26 cellular contexts compared by ENCODE assay signal in genomic region chr4:47891928-47892327, GRCh38. TPM values are rescaled to one million over a fixed set of nuclear protein-coding genes. Genes with fewer than 3 reads are reported as not detected.
DNase-seq lines count a peak whose midpoint lies in the region; ATAC-seq and TF ChIP-seq lines count a peak whose summit lies in the region.
"Had no signal": no experiment of that assay in that cellular context is flagged by ENCODE, and none has a peak within 500 bp of the region (broad histone marks: within the 10 kb centered on the region; RNA-seq: fewer than 3 reads in every experiment).

No MANE protein-coding gene starts in this region.

- no peaks in the 10 kb centered on the region for H3K9me3 ChIP-seq in CD4-positive, alpha-beta T cell (ENCODE audit: control insufficient read depth, low read length)
- H3K9me3 ChIP-seq in MM.1S (replicated peaks; ENCODE audit: insufficient read depth, low read length): no peaks in the 10 kb centered on the region
- H3K9me3 ChIP-seq: A549, Caco-2, SJCRH30 had no signal

- DNase-seq in activated CD8-positive, alpha-beta T cell treated with anti-CD3 and anti-CD28 coated beads for 36 hours: no peak
- DNase-seq in activated CD8-positive, alpha-beta T cell treated with anti-CD3 and anti-CD28 coated beads, Interleukin-2, amount 10 ng/mL, durations not matched to agents 7 days and 5 days: no peak
- no peak for DNase-seq in CD4-positive, alpha-beta T cell
- peak; percentile 17 for DNase-seq in MM.1S
- peak; percentile 12 for DNase-seq in central memory CD4-positive, alpha-beta T cell
- no peak for DNase-seq in activated CD4-positive, alpha-beta memory T cell treated with anti-CD3 and anti-CD28 coated beads for 36 hours
- DNase-seq: Caco-2, DMS 273 treated with DMSO at 0.1 percent for 48 hours, DMS79 treated with DMSO at 0.1 percent for 48 hours, GM23248, H9, KBM-7, NCI-H1092 treated with DMSO at 0.1 percent for 48 hours, NCI-H1436 treated with DMSO at 0.1 percent for 48 hours, NCI-H1930, NCI-H226, NCI-H510A treated with DMSO at 0.1 percent for 48 hours, SJCRH30 had no signal

- intact Hi-C loops in activated CD8-positive, alpha-beta T cell treated with anti-CD3 and anti-CD28 coated beads for 36 hours (cut with micrococcal nuclease): no loop called here
- intact Hi-C loops in CD4-positive, alpha-beta T cell (cut with DNase I, micrococcal nuclease): no loop called here
- intact Hi-C loops in activated CD4-positive, alpha-beta memory T cell treated with anti-CD3 and anti-CD28 coated beads for 36 hours (cut with micrococcal nuclease): loop anchor here (2.0 kb wide), 1 partner anchor 17 kb away; no protein-coding TSS in a partner anchor

- H3K36me3 Mint-ChIP-seq in activated CD8-positive, alpha-beta T cell treated with anti-CD3 and anti-CD28 coated beads for 36 hours (ENCODE audit: low read depth): peaks cover 51% of the 10 kb centered on the region
- peaks cover 56% of the 10 kb centered on the region for H3K36me3 Mint-ChIP-seq in activated CD8-positive, alpha-beta T cell treated with anti-CD3 and anti-CD28 coated beads, Interleukin-2, amount 10 ng/mL, durations not matched to agents 7 days and 5 days (ENCODE audit: low read depth)
- peaks cover 92% of the 10 kb centered on the region for H3K36me3 Mint-ChIP-seq in CD4-positive, alpha-beta T cell (ENCODE audit: low read depth)
- H3K36me3 Mint-ChIP-seq in activated CD4-positive, alpha-beta memory T cell treated with anti-CD3 and anti-CD28 coated beads for 36 hours: peaks cover 51% of the 10 kb centered on the region

- H3K27me3 Mint-ChIP-seq in activated CD8-positive, alpha-beta T cell treated with anti-CD3 and anti-CD28 coated beads for 36 hours: no peaks in the 10 kb centered on the region
- H3K27me3 Mint-ChIP-seq in activated CD8-positive, alpha-beta T cell treated with anti-CD3 and anti-CD28 coated beads, Interleukin-2, amount 10 ng/mL, durations not matched to agents 7 days and 5 days (ENCODE audit: low read depth): no peaks in the 10 kb centered on the region
- no peaks in the 10 kb centered on the region for H3K27me3 Mint-ChIP-seq in CD4-positive, alpha-beta T cell
- H3K27me3 Mint-ChIP-seq in activated CD4-positive, alpha-beta memory T cell treated with anti-CD3 and anti-CD28 coated beads for 36 hours: no peaks in the 10 kb centered on the region
- H3K27me3 Mint-ChIP-seq: B cell had no signal

- H3K4me2 ChIP-seq in MM.1S (ENCODE audit: low read depth, low read length): no peak overlapping the region
- H3K4me2 ChIP-seq: A549 had no signal

- POLR2A ChIA-PET in activated CD8-positive, alpha-beta T cell treated with anti-CD3 and anti-CD28 coated beads for 36 hours (lab: Charles Lee): no interaction called here
- POLR2A ChIA-PET in activated CD8-positive, alpha-beta T cell treated with anti-CD3 and anti-CD28 coated beads, Interleukin-2, amount 10 ng/mL, durations not matched to agents 7 days and 5 days (lab: Charles Lee): no interaction called here
- POLR2A ChIA-PET in CD4-positive, alpha-beta T cell (lab: Charles Lee): interaction anchor here (1.2 kb wide), 1 partner anchor 22 kb away, joined by 5 read pairs; the partner anchor contains the start of gene NFXL1
- POLR2A ChIA-PET in activated CD4-positive, alpha-beta memory T cell treated with anti-CD3 and anti-CD28 coated beads for 36 hours (lab: Charles Lee): no interaction called here

- TF ChIP-seq CTCF in activated CD8-positive, alpha-beta T cell treated with anti-CD3 and anti-CD28 coated beads for 36 hours (IDR thresholded peaks at IDR 0.05): no peak
- no peak for TF ChIP-seq CTCF in CD4-positive, alpha-beta T cell (IDR thresholded peaks at IDR 0.05)
- TF ChIP-seq CTCF in MM.1S (IDR thresholded peaks at IDR 0.05; ENCODE audit: low read length): no peak

- H3K4me1 ChIP-seq in MM.1S (ENCODE audit: low read length): no peaks in the 10 kb centered on the region
- H3K4me1 ChIP-seq: A549, Caco-2, SJCRH30 had no signal

- H3K4me3 Mint-ChIP-seq in activated CD8-positive, alpha-beta T cell treated with anti-CD3 and anti-CD28 coated beads for 36 hours: no peak overlapping the region
- no peak overlapping the region for H3K4me3 Mint-ChIP-seq in activated CD8-positive, alpha-beta T cell treated with anti-CD3 and anti-CD28 coated beads, Interleukin-2, amount 10 ng/mL, durations not matched to agents 7 days and 5 days
- H3K4me3 Mint-ChIP-seq in CD4-positive, alpha-beta T cell: no peak overlapping the region
- H3K4me3 Mint-ChIP-seq in activated CD4-positive, alpha-beta memory T cell treated with anti-CD3 and anti-CD28 coated beads for 36 hours: no peak overlapping the region
- H3K4me3 Mint-ChIP-seq: B cell, CD14-positive monocyte, H9 had no signal

- no peak for TF ChIP-seq POLR2A in GM18505 (IDR thresholded peaks at IDR 0.05; ENCODE audit: borderline replicate concordance, extremely low read depth, insufficient read depth, insufficient read length)

- peak; percentile 30 for ATAC-seq in activated CD8-positive, alpha-beta T cell treated with anti-CD3 and anti-CD28 coated beads for 36 hours
- no peak for ATAC-seq in activated CD8-positive, alpha-beta T cell treated with anti-CD3 and anti-CD28 coated beads, Interleukin-2, amount 10 ng/mL, durations not matched to agents 7 days and 5 days
- ATAC-seq in CD4-positive, alpha-beta T cell (ENCODE audit: poor library complexity): peak; percentile 46
- ATAC-seq in GM18505 (IDR thresholded peaks at IDR 0.05; ENCODE audit: unreplicated experiment) (no peak), HG03520 (IDR thresholded peaks at IDR 0.05; ENCODE audit: unreplicated experiment) (no peak)
- ATAC-seq: A549, HepG2 had no signal

- no peaks in the 10 kb centered on the region for H3K9me2 ChIP-seq in MM.1S (replicated peaks; ENCODE audit: insufficient read depth, low read length)

- H3K9me3 Mint-ChIP-seq in activated CD8-positive, alpha-beta T cell treated with anti-CD3 and anti-CD28 coated beads for 36 hours: no peaks in the 10 kb centered on the region
- H3K9me3 Mint-ChIP-seq in activated CD8-positive, alpha-beta T cell treated with anti-CD3 and anti-CD28 coated beads, Interleukin-2, amount 10 ng/mL, durations not matched to agents 7 days and 5 days (ENCODE audit: insufficient read depth): no peaks in the 10 kb centered on the region
- H3K9me3 Mint-ChIP-seq in CD4-positive, alpha-beta T cell: no peaks in the 10 kb centered on the region
- H3K9me3 Mint-ChIP-seq in activated CD4-positive, alpha-beta memory T cell treated with anti-CD3 and anti-CD28 coated beads for 36 hours: no peaks in the 10 kb centered on the region
- H3K9me3 Mint-ChIP-seq: CD14-positive monocyte, H9 had no signal

- H3K79me2 ChIP-seq in MM.1S (ENCODE audit: low read length): no peaks in the 10 kb centered on the region

- H4K20me1 ChIP-seq in MM.1S (ENCODE audit: insufficient read depth, low read length): no peaks in the 10 kb centered on the region

- H2AFZ ChIP-seq in MM.1S (ENCODE audit: low read length): no peak overlapping the region
- H2AFZ ChIP-seq: GM23248 had no signal

- H3K36me3 ChIP-seq in MM.1S (replicated peaks; ENCODE audit: insufficient read depth, low read length): 0 out of 2 replicates have a peak, but pooled peaks cover 4% of the 10 kb centered on the region

- no peaks in the 10 kb centered on the region for H3K27me3 ChIP-seq in CD4-positive, alpha-beta T cell (ENCODE audit: control insufficient read depth, insufficient read depth, low read length)
- no peaks in the 10 kb centered on the region for H3K27me3 ChIP-seq in MM.1S (replicated peaks; ENCODE audit: insufficient read depth, low read length)
- H3K27me3 ChIP-seq: SJCRH30 had no signal

- H3K4me3 ChIP-seq in MM.1S (ENCODE audit: low read length): no peak overlapping the region
- H3K4me3 ChIP-seq: A549, GM23248, SJCRH30 had no signal

- H3K27ac Mint-ChIP-seq in activated CD8-positive, alpha-beta T cell treated with anti-CD3 and anti-CD28 coated beads for 36 hours: no peak overlapping the region
- no peak overlapping the region for H3K27ac Mint-ChIP-seq in activated CD8-positive, alpha-beta T cell treated with anti-CD3 and anti-CD28 coated beads, Interleukin-2, amount 10 ng/mL, durations not matched to agents 7 days and 5 days
- H3K27ac Mint-ChIP-seq in CD4-positive, alpha-beta T cell: no peak overlapping the region
- H3K27ac Mint-ChIP-seq in activated CD4-positive, alpha-beta memory T cell treated with anti-CD3 and anti-CD28 coated beads for 36 hours: no peak overlapping the region
- H3K27ac Mint-ChIP-seq: B cell, H9 had no signal

- H3K9ac ChIP-seq in MM.1S (ENCODE audit: low read length): no peak overlapping the region
- H3K9ac ChIP-seq: GM23248 had no signal

- peaks cover 6% of the 10 kb centered on the region for H3K4me1 Mint-ChIP-seq in activated CD8-positive, alpha-beta T cell treated with anti-CD3 and anti-CD28 coated beads for 36 hours (ENCODE audit: low read depth)
- peaks cover 6% of the 10 kb centered on the region for H3K4me1 Mint-ChIP-seq in activated CD8-positive, alpha-beta T cell treated with anti-CD3 and anti-CD28 coated beads, Interleukin-2, amount 10 ng/mL, durations not matched to agents 7 days and 5 days (ENCODE audit: low read depth)
- peaks cover 14% of the 10 kb centered on the region for H3K4me1 Mint-ChIP-seq in CD4-positive, alpha-beta T cell (ENCODE audit: low read depth)
- peaks cover 10% of the 10 kb centered on the region for H3K4me1 Mint-ChIP-seq in activated CD4-positive, alpha-beta memory T cell treated with anti-CD3 and anti-CD28 coated beads for 36 hours (ENCODE audit: low read depth)
- H3K4me1 Mint-ChIP-seq: B cell, CD14-positive monocyte, H9 had no signal

- CTCF ChIA-PET in activated CD8-positive, alpha-beta T cell treated with anti-CD3 and anti-CD28 coated beads for 36 hours (lab: Charles Lee): interaction anchor here (1.4 to 1.8 kb wide), 3 partner anchors 15 to 40 kb away, joined by 4 read pairs; no protein-coding TSS in a partner anchor
- CTCF ChIA-PET in activated CD8-positive, alpha-beta T cell treated with anti-CD3 and anti-CD28 coated beads, Interleukin-2, amount 10 ng/mL, durations not matched to agents 7 days and 5 days (lab: Charles Lee): no interaction called here
- CTCF ChIA-PET in CD4-positive, alpha-beta T cell (lab: Charles Lee): interaction anchor here (1.4 kb wide), 1 partner anchor 12 kb away, joined by 6 read pairs; no protein-coding TSS in a partner anchor
- CTCF ChIA-PET in activated CD4-positive, alpha-beta memory T cell treated with anti-CD3 and anti-CD28 coated beads for 36 hours (lab: Charles Lee): interaction anchor here (0.6 to 1.7 kb wide), 3 partner anchors 11 to 55 kb away, joined by 3 to 5 read pairs (median 3); no protein-coding TSS in a partner anchor

- no peak overlapping the region for H3K27ac ChIP-seq in CD4-positive, alpha-beta T cell (ENCODE audit: low read depth, low read length)
- no peak overlapping the region for H3K27ac ChIP-seq in MM.1S (ENCODE audit: low read length)
- H3K27ac ChIP-seq: A549, GM23248, HL-60, SJCRH30 had no signal

- H3F3A ChIP-seq in MM.1S (ENCODE audit: insufficient read depth, low read length): no peaks in the 10 kb centered on the region

RNA-seq across cellular contexts. Expression of gene NFXL1, which starts 22.5 kb away (rescaled TPM):
- 10 to 100 TPM; 14.0 to 14.5 TPM for total RNA-seq in activated CD8-positive, alpha-beta T cell treated with anti-CD3 and anti-CD28 coated beads for 36 hours
- total RNA-seq in activated CD8-positive, alpha-beta T cell treated with anti-CD3 and anti-CD28 coated beads, Interleukin-2, amount 10 ng/mL, durations not matched to agents 7 days and 5 days: 10 to 100 TPM in 1 of 2 experiments, 1 to 10 TPM in 1; 9.5 to 10.6 TPM
- total RNA-seq in CD4-positive, alpha-beta T cell: 1 to 10 TPM; 9.0 to 9.9 TPM
- 10 to 100 TPM; 10.9 to 12.0 TPM for total RNA-seq in activated CD4-positive, alpha-beta memory T cell treated with anti-CD3 and anti-CD28 coated beads for 36 hours

RNA-seq across cellular contexts. Expression of gene CORIN, which starts 54.1 kb away (rescaled TPM):
- under 1 TPM; 0.29 to 0.34 TPM for total RNA-seq in activated CD8-positive, alpha-beta T cell treated with anti-CD3 and anti-CD28 coated beads for 36 hours
- not detected for total RNA-seq in activated CD8-positive, alpha-beta T cell treated with anti-CD3 and anti-CD28 coated beads, Interleukin-2, amount 10 ng/mL, durations not matched to agents 7 days and 5 days
- total RNA-seq in CD4-positive, alpha-beta T cell: under 1 TPM in 1 of 2 experiments, not detected in 1; 0.14 TPM
- total RNA-seq in activated CD4-positive, alpha-beta memory T cell treated with anti-CD3 and anti-CD28 coated beads for 36 hours: under 1 TPM in 1 of 2 experiments, not detected in 1; 0.56 TPM
- total RNA-seq: HT-29 had no signal

Comparison
In these comparisons a context has a peak if more than half of its experiments do, and no peak if none do; other contexts are left out.
1. ATAC-seq: peak in activated CD8-positive, alpha-beta T cell treated with anti-CD3 and anti-CD28 coated beads for 36 hours (single experiment) and CD4-positive, alpha-beta T cell (single experiment); none in activated CD8-positive, alpha-beta T cell treated with anti-CD3 and anti-CD28 coated beads, Interleukin-2, amount 10 ng/mL, durations not matched to agents 7 days and 5 days (single experiment), GM18505 (single experiment) and HG03520 (single experiment).
2. DNase-seq: peak in MM.1S (single experiment) and central memory CD4-positive, alpha-beta T cell (single experiment); none in activated CD8-positive, alpha-beta T cell treated with anti-CD3 and anti-CD28 coated beads for 36 hours (single experiment), activated CD8-positive, alpha-beta T cell treated with anti-CD3 and anti-CD28 coated beads, Interleukin-2, amount 10 ng/mL, durations not matched to agents 7 days and 5 days (single experiment), CD4-positive, alpha-beta T cell (0 of 10) and activated CD4-positive, alpha-beta memory T cell treated with anti-CD3 and anti-CD28 coated beads for 36 hours (single experiment).